ENCODE assay signal across 23 cellular contexts in genomic region chr7:11847336-11847735, GRCh38. TPM values are rescaled to one million over a fixed set of nuclear protein-coding genes. Genes with fewer than 3 reads are reported as not detected.
DNase-seq lines count a peak whose midpoint lies in the region; ATAC-seq and TF ChIP-seq lines count a peak whose summit lies in the region.
"Had no signal": no experiment of that assay in that cellular context is flagged by ENCODE, and none has a peak within 500 bp of the region (broad histone marks: within the 10 kb centered on the region; RNA-seq: fewer than 3 reads in every experiment).

No MANE protein-coding gene starts in this region.

- peaks cover 3% of the 10 kb centered on the region; the same call in 1 of the 2 replicates for H3K9me2 ChIP-seq in SK-N-SH

- no peaks in the 10 kb centered on the region for H3K27me3 ChIP-seq in SK-N-SH (ENCODE audit: insufficient read depth)
- H3K27me3 ChIP-seq: Peyer's patch, SJSA1 had no signal

- 30% methylated on average over 2 of the region's 2 CpGs for WGBS in SK-N-SH (ENCODE audit: low lambda C conversion rate)

- no peaks in the 10 kb centered on the region; the same call in 1 of the 2 replicates for H3K9me3 ChIP-seq in SK-N-SH
- H3K9me3 ChIP-seq: Peyer's patch, SJSA1 had no signal

- peak overlapping the region in 1 of 2 experiments; percentile 39; a peak in 2 of 4 replicates for H3K27ac ChIP-seq in SK-N-SH (ENCODE audit: low read depth in 2 of 2, low read length in 1 of 2)
- H3K27ac ChIP-seq: C4-2B, Peyer's patch, SJSA1 had no signal

- H3F3A ChIP-seq in SK-N-SH (replicated peaks; ENCODE audit: insufficient read depth): no peaks in the 10 kb centered on the region

- peak overlapping the region in 3 of 5 experiments; percentile 5 to 90 (median 23) for H3K27ac Mint-ChIP-seq in brain
- no peak overlapping the region for H3K27ac Mint-ChIP-seq in activated T-cell treated with anti-CD3 and anti-CD28 coated beads, Interleukin-2, amount 50 U/mL, for 72 hours
- H3K27ac Mint-ChIP-seq: nephron progenitor cell had no signal

- no peaks in the 10 kb centered on the region for H3K79me2 ChIP-seq in SK-N-SH (ENCODE audit: insufficient read depth)

- no peaks in the 10 kb centered on the region for H3K36me3 Mint-ChIP-seq in brain
- H3K36me3 Mint-ChIP-seq in activated T-cell treated with anti-CD3 and anti-CD28 coated beads, Interleukin-2, amount 50 U/mL, for 72 hours (ENCODE audit: insufficient read depth in 2 of 2): no peaks in the 10 kb centered on the region

- H4K20me1 ChIP-seq in SK-N-SH (ENCODE audit: insufficient read depth): no peaks in the 10 kb centered on the region

- no peak overlapping the region for H2AFZ ChIP-seq in SK-N-SH (ENCODE audit: low read depth)

- POLR2A ChIA-PET in SK-N-SH (lab: Yijun Ruan, JAX): no interaction called here

- ATAC-seq in SK-N-SH treated with all-trans-retinoic acid at 6 μM for 48 hours (no peak), GM19035 (IDR thresholded peaks at IDR 0.05; ENCODE audit: unreplicated experiment) (no peak)
- no peak for ATAC-seq in activated T-cell treated with anti-CD3 and anti-CD28 coated beads, Interleukin-2, amount 50 U/mL, for 72 hours (replicated peaks in 1 of 2)
- ATAC-seq: left colon had no signal

- H3K4me1 Mint-ChIP-seq in brain: peaks cover 26% of the 10 kb centered on the region
- no peaks in the 10 kb centered on the region for H3K4me1 Mint-ChIP-seq in activated T-cell treated with anti-CD3 and anti-CD28 coated beads, Interleukin-2, amount 50 U/mL, for 72 hours (ENCODE audit: low read depth)
- H3K4me1 Mint-ChIP-seq: central memory CD8-positive, alpha-beta T cell; nephron progenitor cell had no signal

- H3K9me3 Mint-ChIP-seq in brain: peaks cover 2 to 18% (median 8%) of the 10 kb centered on the region in 5 experiments
- no peaks in the 10 kb centered on the region for H3K9me3 Mint-ChIP-seq in activated T-cell treated with anti-CD3 and anti-CD28 coated beads, Interleukin-2, amount 50 U/mL, for 72 hours
- H3K9me3 Mint-ChIP-seq: nephron progenitor cell had no signal

- no peaks in the 10 kb centered on the region for H3K36me3 ChIP-seq in SK-N-SH (replicated peaks in 1 of 2; ENCODE audit: control insufficient read depth in 1 of 2, insufficient read depth in 2 of 2, low read length in 1 of 2)
- H3K36me3 ChIP-seq: Peyer's patch, SJSA1 had no signal

- H3K4me3 ChIP-seq in SK-N-SH (ENCODE audit: low read depth in 2 of 2, low read length in 1 of 2): no peak overlapping the region
- H3K4me3 ChIP-seq: Peyer's patch, SJSA1 had no signal

- no peak for TF ChIP-seq EP300 in SK-N-SH (IDR thresholded peaks at IDR 0.05; ENCODE audit: borderline replicate concordance in 1 of 2, low read depth in 1 of 2, low read length in 1 of 2)

- CTCF ChIA-PET in SK-N-SH (lab: Yijun Ruan, JAX): interaction anchor here (1.0 kb wide), 1 partner anchor 14 kb away, joined by 3 read pairs; no protein-coding TSS in a partner anchor

- peak overlapping the region; percentile 4 to 57 (median 29) for H3K4me3 Mint-ChIP-seq in brain
- H3K4me3 Mint-ChIP-seq in activated T-cell treated with anti-CD3 and anti-CD28 coated beads, Interleukin-2, amount 50 U/mL, for 72 hours: no peak overlapping the region
- H3K4me3 Mint-ChIP-seq: central memory CD8-positive, alpha-beta T cell; nephron progenitor cell had no signal

- TF ChIP-seq RAD21 in SK-N-SH (IDR thresholded peaks at IDR 0.05; ENCODE audit: low read length): no peak

- no peaks in the 10 kb centered on the region for H3K27me3 Mint-ChIP-seq in brain
- H3K27me3 Mint-ChIP-seq in activated T-cell treated with anti-CD3 and anti-CD28 coated beads, Interleukin-2, amount 50 U/mL, for 72 hours (ENCODE audit: low read depth): no peaks in the 10 kb centered on the region
- H3K27me3 Mint-ChIP-seq: central memory CD8-positive, alpha-beta T cell had no signal

- H3K9ac ChIP-seq in SK-N-SH: no peak overlapping the region

- H3K4me1 ChIP-seq in SK-N-SH (ENCODE audit: control insufficient read depth in 1 of 2, insufficient read depth in 2 of 2, low read depth in 1 of 2, low read length in 1 of 2): peaks cover 0 to 2% of the 10 kb centered on the region in 2 experiments; a peak in 1 of 4 replicates
- H3K4me1 ChIP-seq: Peyer's patch, SJSA1 had no signal

- 0 out of 2 replicates have a peak overlapping the region, but pooled peaks have one; percentile 19 for H3K4me2 ChIP-seq in SK-N-SH

- DNase-seq in SK-N-SH: no peak
- DNase-seq in NCI-H2227 treated with DMSO at 0.1 percent for 48 hours (lab: John Stamatoyannopoulos, UW): peak; percentile 68
- DNase-seq in retina: peak; percentile 14
- DNase-seq in activated T-cell treated with anti-CD3 and anti-CD28 coated beads, Interleukin-2, amount 50 U/mL, for 72 hours: no peak
- DNase-seq in activated gamma-delta T cell treated with Interleukin-2 at 50 U/mL for 16 hours: no peak
- DNase-seq: activated CD4-positive, alpha-beta T cell treated with anti-CD3 and anti-CD28 coated beads, Interleukin-2, amount 50 U/mL, for 48 hours; activated T-cell treated with anti-CD3 and anti-CD28 coated beads for 4 hours; erythroblast; KBM-7; left colon; midbrain; NCI-H2081; nephron progenitor cell; Peyer's patch; stimulated activated CD4-positive, alpha-beta T cell treated with anti-CD3 and anti-CD28 coated beads, Interleukin-2, amount 100 ng/mL, for 24 hours; stimulated activated naive CD4-positive, alpha-beta T cell; T-helper 2 cell had no signal

- TF ChIP-seq CTCF in SK-N-SH (IDR thresholded peaks at IDR 0.05): no peak
- TF ChIP-seq CTCF in brain (conservative IDR thresholded peaks at IDR 0.05): no peak

TF ChIP-seq in SK-N-SH, 30 proteins besides CTCF, POLR2A, EP300 and RAD21 (continues in another document):
- TF ChIP-seq FOXJ3 (CRISPR knock-in tag; IDR thresholded peaks at IDR 0.05) (no peak), NFIC (IDR thresholded peaks at IDR 0.05; ENCODE audit: borderline replicate concordance) (no peak), TCF12 (IDR thresholded peaks at IDR 0.05) (no peak), CHD2 (IDR thresholded peaks at IDR 0.05; ENCODE audit: low read length, partially characterized antibody) (no peak), ZBTB33 (IDR thresholded peaks at IDR 0.05; ENCODE audit: borderline replicate concordance, low read depth) (no peak), EZH2phosphoT487 (IDR thresholded peaks at IDR 0.05; ENCODE audit: borderline replicate concordance, low read depth) (no peak), RCOR1 (IDR thresholded peaks at IDR 0.05; ENCODE audit: low read length) (no peak)

TF ChIP-seq in SK-N-SH treated with all-trans-retinoic acid at 6 μM for 48 hours, 23 proteins besides CTCF, POLR2A, EP300 and RAD21:
- TF ChIP-seq, protein P1, sequence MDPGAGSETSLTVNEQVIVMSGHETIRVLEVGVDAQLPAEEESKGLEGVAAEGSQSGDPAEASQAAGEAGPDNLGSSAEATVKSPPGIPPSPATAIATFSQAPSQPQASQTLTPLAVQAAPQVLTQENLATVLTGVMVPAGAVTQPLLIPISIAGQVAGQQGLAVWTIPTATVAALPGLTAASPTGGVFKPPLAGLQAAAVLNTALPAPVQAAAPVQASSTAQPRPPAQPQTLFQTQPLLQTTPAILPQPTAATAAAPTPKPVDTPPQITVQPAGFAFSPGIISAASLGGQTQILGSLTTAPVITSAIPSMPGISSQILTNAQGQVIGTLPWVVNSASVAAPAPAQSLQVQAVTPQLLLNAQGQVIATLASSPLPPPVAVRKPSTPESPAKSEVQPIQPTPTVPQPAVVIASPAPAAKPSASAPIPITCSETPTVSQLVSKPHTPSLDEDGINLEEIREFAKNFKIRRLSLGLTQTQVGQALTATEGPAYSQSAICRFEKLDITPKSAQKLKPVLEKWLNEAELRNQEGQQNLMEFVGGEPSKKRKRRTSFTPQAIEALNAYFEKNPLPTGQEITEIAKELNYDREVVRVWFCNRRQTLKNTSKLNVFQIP (CRISPR knock-in tag; IDR thresholded peaks at IDR 0.05; ENCODE audit: borderline replicate concordance, low read depth): no peak
- TF ChIP-seq BACH2 (CRISPR knock-in tag; IDR thresholded peaks at IDR 0.05; ENCODE audit: borderline replicate concordance): no peak
- TF ChIP-seq CREB5 (CRISPR knock-in tag; IDR thresholded peaks at IDR 0.05; ENCODE audit: low read depth): no peak
- no peak for TF ChIP-seq TCF4 (CRISPR knock-in tag; IDR thresholded peaks at IDR 0.05; ENCODE audit: borderline replicate concordance)
- TF ChIP-seq ZFP3 (CRISPR knock-in tag; IDR thresholded peaks at IDR 0.05): no peak
- no peak for TF ChIP-seq ESRRG (CRISPR knock-in tag; IDR thresholded peaks at IDR 0.05)

RNA-seq across cellular contexts. Expression of gene THSD7A, which starts 15.3 kb away (rescaled TPM):
- 0.16 and 0.49 TPM in 2 replicates for polyA plus RNA-seq in SK-N-SH (2012; rRNA removed)
- 0.60 and 1.1 TPM in 2 replicates for polyA plus RNA-seq in SK-N-SH (2012; cell fraction: cytosol; rRNA removed)
- 0.53 and 0.55 TPM in 2 replicates for polyA plus RNA-seq in SK-N-SH (2012; cell fraction: nucleus; rRNA removed)
- 1.3 TPM for polyA plus RNA-seq in brain (ENCODE audit: insufficient read depth, low read depth, low replicate concordance)
- total RNA-seq in activated T-cell treated with anti-CD3 and anti-CD28 coated beads, Interleukin-2, amount 50 U/mL, for 72 hours: not detected
- total RNA-seq: SJSA1 had no signal

Comparison
In these comparisons a context has a peak if more than half of its experiments do, and no peak if none do; other contexts are left out.
1. DNase-seq: peak in NCI-H2227 treated with DMSO at 0.1 percent for 48 hours (single experiment) and retina (single experiment); none in SK-N-SH (single experiment), activated T-cell treated with anti-CD3 and anti-CD28 coated beads, Interleukin-2, amount 50 U/mL, for 72 hours (0 of 2) and activated gamma-delta T cell treated with Interleukin-2 at 50 U/mL for 16 hours (single experiment).
2. H3K4me3 Mint-ChIP-seq: peak in brain (5 of 5); none in activated T-cell treated with anti-CD3 and anti-CD28 coated beads, Interleukin-2, amount 50 U/mL, for 72 hours (0 of 2).